In the genomic region with DNA sequence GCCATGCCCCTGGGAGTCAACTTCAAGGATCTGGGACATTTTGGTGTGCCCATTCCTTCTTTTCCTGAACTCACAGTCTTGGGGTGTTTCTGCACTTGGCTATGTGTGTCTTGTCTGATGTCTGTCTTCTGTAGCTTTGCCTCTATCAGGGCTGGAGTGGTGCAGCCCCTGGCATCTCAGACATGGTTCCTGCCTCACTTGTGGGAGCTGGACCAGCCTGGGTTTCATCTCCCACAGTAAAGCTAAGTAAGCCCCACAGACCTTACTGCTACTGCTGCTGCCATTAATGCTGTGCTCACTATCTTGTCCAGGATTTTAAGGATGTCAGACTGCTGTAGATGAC, we compare ENCODE assay signal across 1 cellular context.
TF ChIP-seq lines count a peak whose summit lies in the region.

No MANE protein-coding gene starts in this region.

TF ChIP-seq in SK-N-SH treated with all-trans-retinoic acid at 6 μM for 48 hours, 23 proteins besides CTCF, POLR2A, EP300 and RAD21 (continued from another document):
- TF ChIP-seq, protein P1, sequence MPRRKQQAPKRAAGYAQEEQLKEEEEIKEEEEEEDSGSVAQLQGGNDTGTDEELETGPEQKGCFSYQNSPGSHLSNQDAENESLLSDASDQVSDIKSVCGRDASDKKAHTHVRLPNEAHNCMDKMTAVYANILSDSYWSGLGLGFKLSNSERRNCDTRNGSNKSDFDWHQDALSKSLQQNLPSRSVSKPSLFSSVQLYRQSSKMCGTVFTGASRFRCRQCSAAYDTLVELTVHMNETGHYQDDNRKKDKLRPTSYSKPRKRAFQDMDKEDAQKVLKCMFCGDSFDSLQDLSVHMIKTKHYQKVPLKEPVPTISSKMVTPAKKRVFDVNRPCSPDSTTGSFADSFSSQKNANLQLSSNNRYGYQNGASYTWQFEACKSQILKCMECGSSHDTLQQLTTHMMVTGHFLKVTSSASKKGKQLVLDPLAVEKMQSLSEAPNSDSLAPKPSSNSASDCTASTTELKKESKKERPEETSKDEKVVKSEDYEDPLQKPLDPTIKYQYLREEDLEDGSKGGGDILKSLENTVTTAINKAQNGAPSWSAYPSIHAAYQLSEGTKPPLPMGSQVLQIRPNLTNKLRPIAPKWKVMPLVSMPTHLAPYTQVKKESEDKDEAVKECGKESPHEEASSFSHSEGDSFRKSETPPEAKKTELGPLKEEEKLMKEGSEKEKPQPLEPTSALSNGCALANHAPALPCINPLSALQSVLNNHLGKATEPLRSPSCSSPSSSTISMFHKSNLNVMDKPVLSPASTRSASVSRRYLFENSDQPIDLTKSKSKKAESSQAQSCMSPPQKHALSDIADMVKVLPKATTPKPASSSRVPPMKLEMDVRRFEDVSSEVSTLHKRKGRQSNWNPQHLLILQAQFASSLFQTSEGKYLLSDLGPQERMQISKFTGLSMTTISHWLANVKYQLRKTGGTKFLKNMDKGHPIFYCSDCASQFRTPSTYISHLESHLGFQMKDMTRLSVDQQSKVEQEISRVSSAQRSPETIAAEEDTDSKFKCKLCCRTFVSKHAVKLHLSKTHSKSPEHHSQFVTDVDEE (CRISPR knock-in tag; IDR thresholded peaks at IDR 0.05): no peak
- TF ChIP-seq ESRRG (CRISPR knock-in tag; IDR thresholded peaks at IDR 0.05): no peak
- no peak for TF ChIP-seq ZNF70 (CRISPR knock-in tag; IDR thresholded peaks at IDR 0.05)
- no peak for TF ChIP-seq ZFP30 (CRISPR knock-in tag; IDR thresholded peaks at IDR 0.05)
- TF ChIP-seq, protein P2, sequence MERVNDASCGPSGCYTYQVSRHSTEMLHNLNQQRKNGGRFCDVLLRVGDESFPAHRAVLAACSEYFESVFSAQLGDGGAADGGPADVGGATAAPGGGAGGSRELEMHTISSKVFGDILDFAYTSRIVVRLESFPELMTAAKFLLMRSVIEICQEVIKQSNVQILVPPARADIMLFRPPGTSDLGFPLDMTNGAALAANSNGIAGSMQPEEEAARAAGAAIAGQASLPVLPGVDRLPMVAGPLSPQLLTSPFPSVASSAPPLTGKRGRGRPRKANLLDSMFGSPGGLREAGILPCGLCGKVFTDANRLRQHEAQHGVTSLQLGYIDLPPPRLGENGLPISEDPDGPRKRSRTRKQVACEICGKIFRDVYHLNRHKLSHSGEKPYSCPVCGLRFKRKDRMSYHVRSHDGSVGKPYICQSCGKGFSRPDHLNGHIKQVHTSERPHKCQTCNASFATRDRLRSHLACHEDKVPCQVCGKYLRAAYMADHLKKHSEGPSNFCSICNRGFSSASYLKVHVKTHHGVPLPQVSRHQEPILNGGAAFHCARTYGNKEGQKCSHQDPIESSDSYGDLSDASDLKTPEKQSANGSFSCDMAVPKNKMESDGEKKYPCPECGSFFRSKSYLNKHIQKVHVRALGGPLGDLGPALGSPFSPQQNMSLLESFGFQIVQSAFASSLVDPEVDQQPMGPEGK (CRISPR knock-in tag; IDR thresholded peaks at IDR 0.05; ENCODE audit: borderline replicate concordance): no peak
- TF ChIP-seq PPARA (CRISPR knock-in tag; IDR thresholded peaks at IDR 0.05; ENCODE audit: borderline replicate concordance): no peak
- TF ChIP-seq ZNF565 (CRISPR knock-in tag; conservative IDR thresholded peaks at IDR 0.05; ENCODE audit: low read depth): no peak
- TF ChIP-seq TOX (CRISPR knock-in tag; IDR thresholded peaks at IDR 0.05; ENCODE audit: borderline replicate concordance): no peak
- TF ChIP-seq ZNF8 (CRISPR knock-in tag; IDR thresholded peaks at IDR 0.05): no peak
